ENCODE assay signal across 1 cellular context in genomic region chr22:35380537-35381423, GRCh38.
TF ChIP-seq lines count a peak whose summit lies in the region.

A gene with protein sequence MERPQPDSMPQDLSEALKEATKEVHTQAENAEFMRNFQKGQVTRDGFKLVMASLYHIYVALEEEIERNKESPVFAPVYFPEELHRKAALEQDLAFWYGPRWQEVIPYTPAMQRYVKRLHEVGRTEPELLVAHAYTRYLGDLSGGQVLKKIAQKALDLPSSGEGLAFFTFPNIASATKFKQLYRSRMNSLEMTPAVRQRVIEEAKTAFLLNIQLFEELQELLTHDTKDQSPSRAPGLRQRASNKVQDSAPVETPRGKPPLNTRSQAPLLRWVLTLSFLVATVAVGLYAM (plus strand): TSS chr22:35381096. CDS start chr22:35381174, 78 bp downstream.

TF ChIP-seq in endothelial cell of umbilical vein, 7 proteins besides CTCF, POLR2A, EP300 and RAD21 (continued from another document):
- peak; percentile 92 for TF ChIP-seq MAX (IDR thresholded peaks at IDR 0.05; ENCODE audit: insufficient read depth, insufficient read length)
